Comparison of ENCODE assay signal across 1 cellular context in the genomic region with DNA sequence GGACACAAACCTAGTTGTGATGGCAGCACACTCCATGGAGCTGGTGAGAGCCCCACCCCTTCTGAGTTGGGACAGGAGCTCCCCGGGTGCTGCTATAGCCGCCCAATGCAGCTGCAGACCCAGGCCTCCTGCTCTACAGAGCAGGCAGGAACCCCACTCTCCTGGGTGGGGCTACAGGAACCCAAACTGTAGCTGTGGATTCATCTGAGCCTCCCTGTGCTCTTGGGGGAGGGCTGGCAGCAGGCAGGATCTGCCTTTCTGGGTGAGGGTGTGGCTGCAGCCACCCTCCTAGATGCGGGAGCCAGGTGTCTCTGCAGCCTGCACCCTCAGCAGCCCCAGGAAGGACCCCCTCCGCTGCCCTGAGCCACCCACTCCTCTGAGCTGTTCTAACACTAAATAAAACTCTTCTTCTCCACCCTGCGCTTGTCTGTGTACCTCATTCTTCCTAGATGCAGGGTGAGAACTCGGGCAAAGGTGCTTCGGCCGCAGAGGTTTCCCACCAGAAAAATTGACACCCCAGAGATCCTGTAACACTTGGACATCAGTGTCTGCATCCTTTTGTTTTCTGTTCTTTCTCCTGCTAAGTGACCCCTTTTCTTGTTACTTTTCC.
A peak's percentile ranks its signal among the peaks of the same experiment; 100 is the strongest.
TF ChIP-seq lines count a peak whose summit lies in the region.

No MANE protein-coding gene starts in this region.

TF ChIP-seq in HEK293, 187 proteins besides CTCF, POLR2A, EP300 and RAD21:
- TF ChIP-seq ZNF341 (tag by site-specific recombination; IDR thresholded peaks at IDR 0.05; ENCODE audit: low read depth) (0 out of 2 replicates have a peak, but pooled peaks have one; percentile 13), ZNF24 (tag by site-specific recombination; IDR thresholded peaks at IDR 0.05) (no peak), SP2 (tag by site-specific recombination; IDR thresholded peaks at IDR 0.05) (no peak)
- TF ChIP-seq, protein P1, sequence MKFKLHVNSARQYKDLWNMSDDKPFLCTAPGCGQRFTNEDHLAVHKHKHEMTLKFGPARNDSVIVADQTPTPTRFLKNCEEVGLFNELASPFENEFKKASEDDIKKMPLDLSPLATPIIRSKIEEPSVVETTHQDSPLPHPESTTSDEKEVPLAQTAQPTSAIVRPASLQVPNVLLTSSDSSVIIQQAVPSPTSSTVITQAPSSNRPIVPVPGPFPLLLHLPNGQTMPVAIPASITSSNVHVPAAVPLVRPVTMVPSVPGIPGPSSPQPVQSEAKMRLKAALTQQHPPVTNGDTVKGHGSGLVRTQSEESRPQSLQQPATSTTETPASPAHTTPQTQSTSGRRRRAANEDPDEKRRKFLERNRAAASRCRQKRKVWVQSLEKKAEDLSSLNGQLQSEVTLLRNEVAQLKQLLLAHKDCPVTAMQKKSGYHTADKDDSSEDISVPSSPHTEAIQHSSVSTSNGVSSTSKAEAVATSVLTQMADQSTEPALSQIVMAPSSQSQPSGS (tag by site-specific recombination; IDR thresholded peaks at IDR 0.05; ENCODE audit: low read depth), result no peak
